ENCODE assay signal across 2 cellular contexts in the genomic region with DNA sequence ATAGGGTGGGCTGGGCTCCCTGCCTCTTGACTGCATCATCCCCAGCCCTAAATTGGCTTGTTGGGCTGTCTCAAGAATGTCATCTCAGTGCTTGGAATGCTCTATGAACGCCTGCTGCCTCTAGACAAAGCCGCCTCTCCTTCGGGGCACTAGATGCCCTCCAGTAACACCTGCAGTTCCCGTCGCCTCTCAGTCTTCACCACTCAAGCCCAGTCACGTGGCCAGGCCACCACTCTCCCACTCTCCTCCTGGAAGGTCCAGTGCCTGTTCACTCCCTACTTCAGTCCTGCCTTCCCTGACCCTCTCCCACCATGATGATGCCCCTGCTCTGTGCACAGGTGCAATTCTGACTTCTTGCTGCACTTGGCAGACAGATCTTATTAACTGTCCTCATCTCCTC.
TF ChIP-seq lines count a peak whose summit lies in the region.

No MANE protein-coding gene starts in this region.

TF ChIP-seq in K562, 482 proteins besides CTCF, POLR2A, EP300 and RAD21:
- TF ChIP-seq, protein P1, sequence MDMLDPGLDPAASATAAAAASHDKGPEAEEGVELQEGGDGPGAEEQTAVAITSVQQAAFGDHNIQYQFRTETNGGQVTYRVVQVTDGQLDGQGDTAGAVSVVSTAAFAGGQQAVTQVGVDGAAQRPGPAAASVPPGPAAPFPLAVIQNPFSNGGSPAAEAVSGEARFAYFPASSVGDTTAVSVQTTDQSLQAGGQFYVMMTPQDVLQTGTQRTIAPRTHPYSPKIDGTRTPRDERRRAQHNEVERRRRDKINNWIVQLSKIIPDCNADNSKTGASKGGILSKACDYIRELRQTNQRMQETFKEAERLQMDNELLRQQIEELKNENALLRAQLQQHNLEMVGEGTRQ (CRISPR knock-in tag; IDR thresholded peaks at IDR 0.05), result peak; percentile 31; the same call in 1 of the 2 replicates
- no peak for TF ChIP-seq ETV6 (IDR thresholded peaks at IDR 0.05; ENCODE audit: borderline replicate concordance in 1 of 2, low read depth in 2 of 2, low read length in 1 of 2)
- no peak for TF ChIP-seq ETV6 (CRISPR knock-in tag; IDR thresholded peaks at IDR 0.05; ENCODE audit: borderline replicate concordance)
- no peak for TF ChIP-seq ZNF445 (CRISPR knock-in tag; IDR thresholded peaks at IDR 0.05; ENCODE audit: low read depth)
- TF ChIP-seq, protein P2, sequence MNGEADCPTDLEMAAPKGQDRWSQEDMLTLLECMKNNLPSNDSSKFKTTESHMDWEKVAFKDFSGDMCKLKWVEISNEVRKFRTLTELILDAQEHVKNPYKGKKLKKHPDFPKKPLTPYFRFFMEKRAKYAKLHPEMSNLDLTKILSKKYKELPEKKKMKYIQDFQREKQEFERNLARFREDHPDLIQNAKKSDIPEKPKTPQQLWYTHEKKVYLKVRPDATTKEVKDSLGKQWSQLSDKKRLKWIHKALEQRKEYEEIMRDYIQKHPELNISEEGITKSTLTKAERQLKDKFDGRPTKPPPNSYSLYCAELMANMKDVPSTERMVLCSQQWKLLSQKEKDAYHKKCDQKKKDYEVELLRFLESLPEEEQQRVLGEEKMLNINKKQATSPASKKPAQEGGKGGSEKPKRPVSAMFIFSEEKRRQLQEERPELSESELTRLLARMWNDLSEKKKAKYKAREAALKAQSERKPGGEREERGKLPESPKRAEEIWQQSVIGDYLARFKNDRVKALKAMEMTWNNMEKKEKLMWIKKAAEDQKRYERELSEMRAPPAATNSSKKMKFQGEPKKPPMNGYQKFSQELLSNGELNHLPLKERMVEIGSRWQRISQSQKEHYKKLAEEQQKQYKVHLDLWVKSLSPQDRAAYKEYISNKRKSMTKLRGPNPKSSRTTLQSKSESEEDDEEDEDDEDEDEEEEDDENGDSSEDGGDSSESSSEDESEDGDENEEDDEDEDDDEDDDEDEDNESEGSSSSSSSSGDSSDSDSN (IDR thresholded peaks at IDR 0.05; ENCODE audit: borderline replicate concordance in 1 of 2, low read depth in 2 of 2, low read length in 2 of 2), result no peak
- no peak for TF ChIP-seq TSC22D4 (tag; IDR thresholded peaks at IDR 0.05)
- TF ChIP-seq, protein P3, sequence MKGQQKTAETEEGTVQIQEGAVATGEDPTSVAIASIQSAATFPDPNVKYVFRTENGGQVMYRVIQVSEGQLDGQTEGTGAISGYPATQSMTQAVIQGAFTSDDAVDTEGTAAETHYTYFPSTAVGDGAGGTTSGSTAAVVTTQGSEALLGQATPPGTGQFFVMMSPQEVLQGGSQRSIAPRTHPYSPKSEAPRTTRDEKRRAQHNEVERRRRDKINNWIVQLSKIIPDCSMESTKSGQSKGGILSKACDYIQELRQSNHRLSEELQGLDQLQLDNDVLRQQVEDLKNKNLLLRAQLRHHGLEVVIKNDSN (CRISPR knock-in tag; IDR thresholded peaks at IDR 0.05), result 0 out of 2 replicates have a peak, but pooled peaks have one; percentile 13
- no peak for TF ChIP-seq RBM22 (IDR thresholded peaks at IDR 0.05; ENCODE audit: low read depth, low read length, poor library complexity, severe bottlenecking)
- no peak for TF ChIP-seq SMARCE1 (IDR thresholded peaks at IDR 0.05)
TF ChIP-seq in K562: peak in this region for 2.

TF ChIP-seq in HepG2, 621 proteins besides CTCF, POLR2A, EP300 and RAD21:
- no peak for TF ChIP-seq RFXANK (CRISPR knock-in tag; IDR thresholded peaks at IDR 0.05)
- TF ChIP-seq ZC3H13 (CRISPR knock-in tag; IDR thresholded peaks at IDR 0.05), result no peak
- no peak for TF ChIP-seq ZNF253 (CRISPR knock-in tag; IDR thresholded peaks at IDR 0.05; ENCODE audit: borderline replicate concordance)
- TF ChIP-seq SIN3A (IDR thresholded peaks at IDR 0.05; ENCODE audit: borderline replicate concordance, low read depth, low read length), result no peak
- no peak for TF ChIP-seq RORA (CRISPR knock-in tag; IDR thresholded peaks at IDR 0.05)
- no peak for TF ChIP-seq FOXK1 (CRISPR knock-in tag; IDR thresholded peaks at IDR 0.05; ENCODE audit: borderline replicate concordance, low read depth)
- no peak for TF ChIP-seq ZNF605 (CRISPR knock-in tag; IDR thresholded peaks at IDR 0.05)
- no peak for TF ChIP-seq KLF13 (CRISPR knock-in tag; IDR thresholded peaks at IDR 0.05)
- TF ChIP-seq MIER3 (CRISPR knock-in tag; IDR thresholded peaks at IDR 0.05; ENCODE audit: borderline replicate concordance), result no peak
- TF ChIP-seq SNAI1 (CRISPR knock-in tag; IDR thresholded peaks at IDR 0.05; ENCODE audit: borderline replicate concordance), result no peak
- TF ChIP-seq FOXO1 (CRISPR knock-in tag; IDR thresholded peaks at IDR 0.05), result no peak
- no peak for TF ChIP-seq SP140L (CRISPR knock-in tag; IDR thresholded peaks at IDR 0.05; ENCODE audit: borderline replicate concordance)
- no peak for TF ChIP-seq JUNB (CRISPR knock-in tag; IDR thresholded peaks at IDR 0.05; ENCODE audit: borderline replicate concordance)
- TF ChIP-seq ZNF383 (CRISPR knock-in tag; IDR thresholded peaks at IDR 0.05; ENCODE audit: borderline replicate concordance), result no peak
